In genomic region chr22:46649176-46650077, GRCh38 we compare ENCODE assay signal across 1 cellular context.
TF ChIP-seq lines count a peak whose summit lies in the region.

No MANE protein-coding gene starts in this region.

TF ChIP-seq in PFSK-1, 5 proteins besides CTCF, POLR2A, EP300 and RAD21 (continued from another document):
- TF ChIP-seq REST (IDR thresholded peaks at IDR 0.05; ENCODE audit: insufficient read depth in 1 of 2, low read depth in 2 of 2, low read length in 2 of 2): no peak
